Comparison of ENCODE assay signal across 1 cellular context in the genomic region with DNA sequence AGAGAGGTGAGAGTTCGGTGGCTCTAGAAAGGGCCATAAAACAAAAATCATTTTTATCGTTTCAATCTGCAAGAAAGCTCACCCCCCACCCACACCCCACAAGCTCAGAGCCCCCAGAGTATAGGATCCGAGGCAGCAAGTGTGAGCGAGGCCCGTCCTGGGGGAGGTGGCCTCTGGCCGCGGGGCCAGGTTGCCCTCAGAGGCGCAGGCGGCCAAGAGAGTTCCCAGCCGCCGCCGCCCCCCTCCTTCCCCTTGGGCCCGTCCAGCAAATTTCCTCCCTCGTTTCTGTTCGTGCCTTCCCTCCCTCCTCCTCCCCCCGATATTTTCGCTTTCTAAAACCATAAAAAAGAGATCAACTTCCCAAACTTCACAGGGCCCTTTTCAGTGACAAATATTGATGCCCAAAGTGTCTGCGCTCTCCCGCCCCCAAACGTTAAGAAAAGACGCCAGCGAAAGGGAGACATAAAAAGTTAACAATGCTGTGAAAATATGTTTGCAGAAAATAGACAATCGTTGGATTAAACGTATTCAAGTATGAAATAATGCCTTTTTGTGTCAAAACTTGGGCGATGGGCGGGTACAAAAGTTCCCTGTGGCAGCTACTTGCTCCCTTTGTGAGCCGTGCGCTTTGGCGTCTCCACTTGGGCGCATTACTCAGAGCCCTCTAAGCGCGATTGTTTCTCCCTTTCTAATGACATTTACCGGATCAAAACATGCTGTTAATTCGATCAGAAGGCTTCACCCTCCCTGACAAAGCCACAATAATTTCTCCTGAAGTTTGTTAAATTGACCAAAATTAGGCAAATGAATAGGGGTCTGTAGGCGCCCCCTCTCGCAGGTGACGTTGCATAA.
TF ChIP-seq lines count a peak whose summit lies in the region.

No MANE protein-coding gene starts in this region.

TF ChIP-seq in WTC11, 78 proteins besides CTCF, POLR2A, EP300 and RAD21 (continued from another document):
- TF ChIP-seq, protein P1, sequence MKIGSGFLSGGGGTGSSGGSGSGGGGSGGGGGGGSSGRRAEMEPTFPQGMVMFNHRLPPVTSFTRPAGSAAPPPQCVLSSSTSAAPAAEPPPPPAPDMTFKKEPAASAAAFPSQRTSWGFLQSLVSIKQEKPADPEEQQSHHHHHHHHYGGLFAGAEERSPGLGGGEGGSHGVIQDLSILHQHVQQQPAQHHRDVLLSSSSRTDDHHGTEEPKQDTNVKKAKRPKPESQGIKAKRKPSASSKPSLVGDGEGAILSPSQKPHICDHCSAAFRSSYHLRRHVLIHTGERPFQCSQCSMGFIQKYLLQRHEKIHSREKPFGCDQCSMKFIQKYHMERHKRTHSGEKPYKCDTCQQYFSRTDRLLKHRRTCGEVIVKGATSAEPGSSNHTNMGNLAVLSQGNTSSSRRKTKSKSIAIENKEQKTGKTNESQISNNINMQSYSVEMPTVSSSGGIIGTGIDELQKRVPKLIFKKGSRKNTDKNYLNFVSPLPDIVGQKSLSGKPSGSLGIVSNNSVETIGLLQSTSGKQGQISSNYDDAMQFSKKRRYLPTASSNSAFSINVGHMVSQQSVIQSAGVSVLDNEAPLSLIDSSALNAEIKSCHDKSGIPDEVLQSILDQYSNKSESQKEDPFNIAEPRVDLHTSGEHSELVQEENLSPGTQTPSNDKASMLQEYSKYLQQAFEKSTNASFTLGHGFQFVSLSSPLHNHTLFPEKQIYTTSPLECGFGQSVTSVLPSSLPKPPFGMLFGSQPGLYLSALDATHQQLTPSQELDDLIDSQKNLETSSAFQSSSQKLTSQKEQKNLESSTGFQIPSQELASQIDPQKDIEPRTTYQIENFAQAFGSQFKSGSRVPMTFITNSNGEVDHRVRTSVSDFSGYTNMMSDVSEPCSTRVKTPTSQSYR (CRISPR knock-in tag; IDR thresholded peaks at IDR 0.05): no peak
- TF ChIP-seq RORB (CRISPR knock-in tag; IDR thresholded peaks at IDR 0.05) (no peak), CREM (CRISPR knock-in tag; IDR thresholded peaks at IDR 0.05) (no peak), ZBTB21 (CRISPR knock-in tag; IDR thresholded peaks at IDR 0.05; ENCODE audit: borderline replicate concordance) (no peak)
- TF ChIP-seq, protein P2, sequence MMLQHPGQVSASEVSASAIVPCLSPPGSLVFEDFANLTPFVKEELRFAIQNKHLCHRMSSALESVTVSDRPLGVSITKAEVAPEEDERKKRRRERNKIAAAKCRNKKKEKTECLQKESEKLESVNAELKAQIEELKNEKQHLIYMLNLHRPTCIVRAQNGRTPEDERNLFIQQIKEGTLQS (CRISPR knock-in tag; conservative IDR thresholded peaks at IDR 0.05): no peak
- TF ChIP-seq, protein P3, sequence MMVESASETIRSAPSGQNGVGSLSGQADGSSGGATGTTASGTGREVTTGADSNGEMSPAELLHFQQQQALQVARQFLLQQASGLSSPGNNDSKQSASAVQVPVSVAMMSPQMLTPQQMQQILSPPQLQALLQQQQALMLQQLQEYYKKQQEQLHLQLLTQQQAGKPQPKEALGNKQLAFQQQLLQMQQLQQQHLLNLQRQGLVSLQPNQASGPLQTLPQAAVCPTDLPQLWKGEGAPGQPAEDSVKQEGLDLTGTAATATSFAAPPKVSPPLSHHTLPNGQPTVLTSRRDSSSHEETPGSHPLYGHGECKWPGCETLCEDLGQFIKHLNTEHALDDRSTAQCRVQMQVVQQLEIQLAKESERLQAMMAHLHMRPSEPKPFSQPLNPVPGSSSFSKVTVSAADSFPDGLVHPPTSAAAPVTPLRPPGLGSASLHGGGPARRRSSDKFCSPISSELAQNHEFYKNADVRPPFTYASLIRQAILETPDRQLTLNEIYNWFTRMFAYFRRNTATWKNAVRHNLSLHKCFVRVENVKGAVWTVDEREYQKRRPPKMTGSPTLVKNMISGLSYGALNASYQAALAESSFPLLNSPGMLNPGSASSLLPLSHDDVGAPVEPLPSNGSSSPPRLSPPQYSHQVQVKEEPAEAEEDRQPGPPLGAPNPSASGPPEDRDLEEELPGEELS (CRISPR knock-in tag; IDR thresholded peaks at IDR 0.05): no peak
